Comparison of ENCODE assay signal across 2 cellular contexts in the genomic region with DNA sequence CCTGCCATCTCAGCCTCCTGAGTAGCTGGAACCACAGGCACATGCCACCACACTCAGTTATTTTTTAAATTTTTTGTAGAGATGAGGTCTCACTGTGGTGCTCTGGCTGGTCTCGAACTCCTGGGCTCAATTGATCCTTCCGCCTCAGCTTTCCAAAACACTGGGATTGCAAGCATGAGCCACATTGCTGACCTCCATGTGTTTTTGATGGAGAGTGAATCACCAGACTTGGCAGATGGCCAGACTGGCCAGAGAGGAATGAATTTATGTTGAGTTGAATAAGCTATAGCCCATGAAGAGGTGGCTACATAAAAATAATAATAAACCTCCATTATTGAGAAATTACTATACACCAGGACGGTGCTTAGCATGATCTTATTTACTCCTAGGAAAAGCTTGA.
TF ChIP-seq lines count a peak whose summit lies in the region.

No MANE protein-coding gene starts in this region.

TF ChIP-seq in IMR-90, 13 proteins besides CTCF, POLR2A, EP300 and RAD21 (continued from another document):
- TF ChIP-seq NFE2L2 (IDR thresholded peaks at IDR 0.05; ENCODE audit: low read depth, low read length) (no peak), CEBPB (IDR thresholded peaks at IDR 0.05; ENCODE audit: low read depth, low read length) (no peak), RCOR1 (IDR thresholded peaks at IDR 0.05; ENCODE audit: insufficient replicate concordance, low read length) (peak; percentile 91), MXI1 (IDR thresholded peaks at IDR 0.05; ENCODE audit: borderline replicate concordance, low read depth, low read length) (peak; percentile 65; the same call in 1 of the 2 replicates), CHD1 (IDR thresholded peaks at IDR 0.05; ENCODE audit: low read depth, low read length) (no peak), SMC3 (IDR thresholded peaks at IDR 0.05; ENCODE audit: low read depth, low read length) (no peak), BHLHE40 (IDR thresholded peaks at IDR 0.05; ENCODE audit: low read depth, low read length) (no peak), FOS (IDR thresholded peaks at IDR 0.05; ENCODE audit: low read depth, low read length) (peak; percentile 79; the same call in 1 of the 2 replicates), MAZ (IDR thresholded peaks at IDR 0.05; ENCODE audit: borderline replicate concordance, low read depth, low read length) (no peak), RFX5 (IDR thresholded peaks at IDR 0.05; ENCODE audit: low read depth, low read length) (no peak)
- TF ChIP-seq, protein P1, sequence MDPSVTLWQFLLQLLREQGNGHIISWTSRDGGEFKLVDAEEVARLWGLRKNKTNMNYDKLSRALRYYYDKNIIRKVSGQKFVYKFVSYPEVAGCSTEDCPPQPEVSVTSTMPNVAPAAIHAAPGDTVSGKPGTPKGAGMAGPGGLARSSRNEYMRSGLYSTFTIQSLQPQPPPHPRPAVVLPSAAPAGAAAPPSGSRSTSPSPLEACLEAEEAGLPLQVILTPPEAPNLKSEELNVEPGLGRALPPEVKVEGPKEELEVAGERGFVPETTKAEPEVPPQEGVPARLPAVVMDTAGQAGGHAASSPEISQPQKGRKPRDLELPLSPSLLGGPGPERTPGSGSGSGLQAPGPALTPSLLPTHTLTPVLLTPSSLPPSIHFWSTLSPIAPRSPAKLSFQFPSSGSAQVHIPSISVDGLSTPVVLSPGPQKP (IDR thresholded peaks at IDR 0.05; ENCODE audit: borderline replicate concordance, low read depth, low read length) = no peak
- TF ChIP-seq, protein P2, sequence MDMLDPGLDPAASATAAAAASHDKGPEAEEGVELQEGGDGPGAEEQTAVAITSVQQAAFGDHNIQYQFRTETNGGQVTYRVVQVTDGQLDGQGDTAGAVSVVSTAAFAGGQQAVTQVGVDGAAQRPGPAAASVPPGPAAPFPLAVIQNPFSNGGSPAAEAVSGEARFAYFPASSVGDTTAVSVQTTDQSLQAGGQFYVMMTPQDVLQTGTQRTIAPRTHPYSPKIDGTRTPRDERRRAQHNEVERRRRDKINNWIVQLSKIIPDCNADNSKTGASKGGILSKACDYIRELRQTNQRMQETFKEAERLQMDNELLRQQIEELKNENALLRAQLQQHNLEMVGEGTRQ (IDR thresholded peaks at IDR 0.05; ENCODE audit: low read depth, low read length) = no peak
TF ChIP-seq in IMR-90: peak in this region for 4.

TF ChIP-seq in HepG2, 621 proteins besides CTCF, POLR2A, EP300 and RAD21:
- TF ChIP-seq, protein P3, sequence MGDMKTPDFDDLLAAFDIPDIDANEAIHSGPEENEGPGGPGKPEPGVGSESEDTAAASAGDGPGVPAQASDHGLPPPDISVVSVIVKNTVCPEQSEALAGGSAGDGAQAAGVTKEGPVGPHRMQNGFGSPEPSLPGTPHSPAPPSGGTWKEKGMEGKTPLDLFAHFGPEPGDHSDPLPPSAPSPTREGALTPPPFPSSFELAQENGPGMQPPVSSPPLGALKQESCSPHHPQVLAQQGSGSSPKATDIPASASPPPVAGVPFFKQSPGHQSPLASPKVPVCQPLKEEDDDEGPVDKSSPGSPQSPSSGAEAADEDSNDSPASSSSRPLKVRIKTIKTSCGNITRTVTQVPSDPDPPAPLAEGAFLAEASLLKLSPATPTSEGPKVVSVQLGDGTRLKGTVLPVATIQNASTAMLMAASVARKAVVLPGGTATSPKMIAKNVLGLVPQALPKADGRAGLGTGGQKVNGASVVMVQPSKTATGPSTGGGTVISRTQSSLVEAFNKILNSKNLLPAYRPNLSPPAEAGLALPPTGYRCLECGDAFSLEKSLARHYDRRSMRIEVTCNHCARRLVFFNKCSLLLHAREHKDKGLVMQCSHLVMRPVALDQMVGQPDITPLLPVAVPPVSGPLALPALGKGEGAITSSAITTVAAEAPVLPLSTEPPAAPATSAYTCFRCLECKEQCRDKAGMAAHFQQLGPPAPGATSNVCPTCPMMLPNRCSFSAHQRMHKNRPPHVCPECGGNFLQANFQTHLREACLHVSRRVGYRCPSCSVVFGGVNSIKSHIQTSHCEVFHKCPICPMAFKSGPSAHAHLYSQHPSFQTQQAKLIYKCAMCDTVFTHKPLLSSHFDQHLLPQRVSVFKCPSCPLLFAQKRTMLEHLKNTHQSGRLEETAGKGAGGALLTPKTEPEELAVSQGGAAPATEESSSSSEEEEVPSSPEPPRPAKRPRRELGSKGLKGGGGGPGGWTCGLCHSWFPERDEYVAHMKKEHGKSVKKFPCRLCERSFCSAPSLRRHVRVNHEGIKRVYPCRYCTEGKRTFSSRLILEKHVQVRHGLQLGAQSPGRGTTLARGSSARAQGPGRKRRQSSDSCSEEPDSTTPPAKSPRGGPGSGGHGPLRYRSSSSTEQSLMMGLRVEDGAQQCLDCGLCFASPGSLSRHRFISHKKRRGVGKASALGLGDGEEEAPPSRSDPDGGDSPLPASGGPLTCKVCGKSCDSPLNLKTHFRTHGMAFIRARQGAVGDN (CRISPR knock-in tag; IDR thresholded peaks at IDR 0.05) = peak; percentile 21; the same call in 1 of the 2 replicates
- TF ChIP-seq ELF3 (CRISPR knock-in tag; IDR thresholded peaks at IDR 0.05) = no peak
- TF ChIP-seq NCOR1 (IDR thresholded peaks at IDR 0.05; ENCODE audit: borderline replicate concordance, low read length) = no peak
- no peak for TF ChIP-seq ZNF335 (CRISPR knock-in tag; IDR thresholded peaks at IDR 0.05)
- TF ChIP-seq ZBTB38 (CRISPR knock-in tag; IDR thresholded peaks at IDR 0.05) = peak; percentile 51; the same call in 1 of the 2 replicates
- no peak for TF ChIP-seq ZNF446 (CRISPR knock-in tag; IDR thresholded peaks at IDR 0.05)
- TF ChIP-seq PHF20 (CRISPR knock-in tag; IDR thresholded peaks at IDR 0.05) = no peak
- TF ChIP-seq RARA (CRISPR knock-in tag; IDR thresholded peaks at IDR 0.05) = peak; percentile 22; the same call in 1 of the 2 replicates
- TF ChIP-seq POGZ (CRISPR knock-in tag; IDR thresholded peaks at IDR 0.05) = 0 out of 2 replicates have a peak, but pooled peaks have one; percentile 42
- TF ChIP-seq, protein P4, sequence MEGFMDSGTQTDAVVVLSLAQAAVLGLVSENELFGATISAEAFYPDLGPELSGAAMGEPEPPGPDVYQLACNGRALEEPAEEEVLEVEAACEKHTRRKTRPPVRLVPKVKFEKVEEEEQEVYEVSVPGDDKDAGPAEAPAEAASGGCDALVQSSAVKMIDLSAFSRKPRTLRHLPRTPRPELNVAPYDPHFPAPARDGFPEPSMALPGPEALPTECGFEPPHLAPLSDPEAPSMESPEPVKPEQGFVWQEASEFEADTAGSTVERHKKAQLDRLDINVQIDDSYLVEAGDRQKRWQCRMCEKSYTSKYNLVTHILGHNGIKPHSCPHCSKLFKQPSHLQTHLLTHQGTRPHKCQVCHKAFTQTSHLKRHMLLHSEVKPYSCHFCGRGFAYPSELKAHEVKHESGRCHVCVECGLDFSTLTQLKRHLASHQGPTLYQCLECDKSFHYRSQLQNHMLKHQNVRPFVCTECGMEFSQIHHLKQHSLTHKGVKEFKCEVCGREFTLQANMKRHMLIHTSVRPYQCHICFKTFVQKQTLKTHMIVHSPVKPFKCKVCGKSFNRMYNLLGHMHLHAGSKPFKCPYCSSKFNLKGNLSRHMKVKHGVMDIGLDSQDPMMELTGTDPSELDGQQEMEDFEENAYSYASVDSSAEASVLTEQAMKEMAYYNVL (CRISPR knock-in tag; IDR thresholded peaks at IDR 0.05; ENCODE audit: borderline replicate concordance) = no peak
- TF ChIP-seq, protein P5, sequence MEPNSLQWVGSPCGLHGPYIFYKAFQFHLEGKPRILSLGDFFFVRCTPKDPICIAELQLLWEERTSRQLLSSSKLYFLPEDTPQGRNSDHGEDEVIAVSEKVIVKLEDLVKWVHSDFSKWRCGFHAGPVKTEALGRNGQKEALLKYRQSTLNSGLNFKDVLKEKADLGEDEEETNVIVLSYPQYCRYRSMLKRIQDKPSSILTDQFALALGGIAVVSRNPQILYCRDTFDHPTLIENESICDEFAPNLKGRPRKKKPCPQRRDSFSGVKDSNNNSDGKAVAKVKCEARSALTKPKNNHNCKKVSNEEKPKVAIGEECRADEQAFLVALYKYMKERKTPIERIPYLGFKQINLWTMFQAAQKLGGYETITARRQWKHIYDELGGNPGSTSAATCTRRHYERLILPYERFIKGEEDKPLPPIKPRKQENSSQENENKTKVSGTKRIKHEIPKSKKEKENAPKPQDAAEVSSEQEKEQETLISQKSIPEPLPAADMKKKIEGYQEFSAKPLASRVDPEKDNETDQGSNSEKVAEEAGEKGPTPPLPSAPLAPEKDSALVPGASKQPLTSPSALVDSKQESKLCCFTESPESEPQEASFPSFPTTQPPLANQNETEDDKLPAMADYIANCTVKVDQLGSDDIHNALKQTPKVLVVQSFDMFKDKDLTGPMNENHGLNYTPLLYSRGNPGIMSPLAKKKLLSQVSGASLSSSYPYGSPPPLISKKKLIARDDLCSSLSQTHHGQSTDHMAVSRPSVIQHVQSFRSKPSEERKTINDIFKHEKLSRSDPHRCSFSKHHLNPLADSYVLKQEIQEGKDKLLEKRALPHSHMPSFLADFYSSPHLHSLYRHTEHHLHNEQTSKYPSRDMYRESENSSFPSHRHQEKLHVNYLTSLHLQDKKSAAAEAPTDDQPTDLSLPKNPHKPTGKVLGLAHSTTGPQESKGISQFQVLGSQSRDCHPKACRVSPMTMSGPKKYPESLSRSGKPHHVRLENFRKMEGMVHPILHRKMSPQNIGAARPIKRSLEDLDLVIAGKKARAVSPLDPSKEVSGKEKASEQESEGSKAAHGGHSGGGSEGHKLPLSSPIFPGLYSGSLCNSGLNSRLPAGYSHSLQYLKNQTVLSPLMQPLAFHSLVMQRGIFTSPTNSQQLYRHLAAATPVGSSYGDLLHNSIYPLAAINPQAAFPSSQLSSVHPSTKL (CRISPR knock-in tag; IDR thresholded peaks at IDR 0.05) = 0 out of 2 replicates have a peak, but pooled peaks have one; percentile 15
- TF ChIP-seq MXD4 (CRISPR knock-in tag; IDR thresholded peaks at IDR 0.05) = no peak
- peak; percentile 33; the same call in 1 of the 2 replicates for TF ChIP-seq SALL1 (CRISPR knock-in tag; IDR thresholded peaks at IDR 0.05)
- TF ChIP-seq, protein P6, sequence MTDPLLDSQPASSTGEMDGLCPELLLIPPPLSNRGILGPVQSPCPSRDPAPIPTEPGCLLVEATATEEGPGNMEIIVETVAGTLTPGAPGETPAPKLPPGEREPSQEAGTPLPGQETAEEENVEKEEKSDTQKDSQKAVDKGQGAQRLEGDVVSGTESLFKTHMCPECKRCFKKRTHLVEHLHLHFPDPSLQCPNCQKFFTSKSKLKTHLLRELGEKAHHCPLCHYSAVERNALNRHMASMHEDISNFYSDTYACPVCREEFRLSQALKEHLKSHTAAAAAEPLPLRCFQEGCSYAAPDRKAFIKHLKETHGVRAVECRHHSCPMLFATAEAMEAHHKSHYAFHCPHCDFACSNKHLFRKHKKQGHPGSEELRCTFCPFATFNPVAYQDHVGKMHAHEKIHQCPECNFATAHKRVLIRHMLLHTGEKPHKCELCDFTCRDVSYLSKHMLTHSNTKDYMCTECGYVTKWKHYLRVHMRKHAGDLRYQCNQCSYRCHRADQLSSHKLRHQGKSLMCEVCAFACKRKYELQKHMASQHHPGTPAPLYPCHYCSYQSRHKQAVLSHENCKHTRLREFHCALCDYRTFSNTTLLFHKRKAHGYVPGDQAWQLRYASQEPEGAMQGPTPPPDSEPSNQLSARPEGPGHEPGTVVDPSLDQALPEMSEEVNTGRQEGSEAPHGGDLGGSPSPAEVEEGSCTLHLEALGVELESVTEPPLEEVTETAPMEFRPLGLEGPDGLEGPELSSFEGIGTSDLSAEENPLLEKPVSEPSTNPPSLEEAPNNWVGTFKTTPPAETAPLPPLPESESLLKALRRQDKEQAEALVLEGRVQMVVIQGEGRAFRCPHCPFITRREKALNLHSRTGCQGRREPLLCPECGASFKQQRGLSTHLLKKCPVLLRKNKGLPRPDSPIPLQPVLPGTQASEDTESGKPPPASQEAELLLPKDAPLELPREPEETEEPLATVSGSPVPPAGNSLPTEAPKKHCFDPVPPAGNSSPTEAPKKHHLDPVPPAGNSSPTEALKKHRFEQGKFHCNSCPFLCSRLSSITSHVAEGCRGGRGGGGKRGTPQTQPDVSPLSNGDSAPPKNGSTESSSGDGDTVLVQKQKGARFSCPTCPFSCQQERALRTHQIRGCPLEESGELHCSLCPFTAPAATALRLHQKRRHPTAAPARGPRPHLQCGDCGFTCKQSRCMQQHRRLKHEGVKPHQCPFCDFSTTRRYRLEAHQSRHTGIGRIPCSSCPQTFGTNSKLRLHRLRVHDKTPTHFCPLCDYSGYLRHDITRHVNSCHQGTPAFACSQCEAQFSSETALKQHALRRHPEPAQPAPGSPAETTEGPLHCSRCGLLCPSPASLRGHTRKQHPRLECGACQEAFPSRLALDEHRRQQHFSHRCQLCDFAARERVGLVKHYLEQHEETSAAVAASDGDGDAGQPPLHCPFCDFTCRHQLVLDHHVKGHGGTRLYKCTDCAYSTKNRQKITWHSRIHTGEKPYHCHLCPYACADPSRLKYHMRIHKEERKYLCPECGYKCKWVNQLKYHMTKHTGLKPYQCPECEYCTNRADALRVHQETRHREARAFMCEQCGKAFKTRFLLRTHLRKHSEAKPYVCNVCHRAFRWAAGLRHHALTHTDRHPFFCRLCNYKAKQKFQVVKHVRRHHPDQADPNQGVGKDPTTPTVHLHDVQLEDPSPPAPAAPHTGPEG (CRISPR knock-in tag; IDR thresholded peaks at IDR 0.05) = no peak
- no peak for TF ChIP-seq MIER3 (CRISPR knock-in tag; IDR thresholded peaks at IDR 0.05; ENCODE audit: borderline replicate concordance)
- TF ChIP-seq FOSL2 (CRISPR knock-in tag; IDR thresholded peaks at IDR 0.05) = peak; percentile 92
TF ChIP-seq in HepG2: peak in this region for 7.
